ENCODE assay signal across 12 cellular contexts in the genomic region with DNA sequence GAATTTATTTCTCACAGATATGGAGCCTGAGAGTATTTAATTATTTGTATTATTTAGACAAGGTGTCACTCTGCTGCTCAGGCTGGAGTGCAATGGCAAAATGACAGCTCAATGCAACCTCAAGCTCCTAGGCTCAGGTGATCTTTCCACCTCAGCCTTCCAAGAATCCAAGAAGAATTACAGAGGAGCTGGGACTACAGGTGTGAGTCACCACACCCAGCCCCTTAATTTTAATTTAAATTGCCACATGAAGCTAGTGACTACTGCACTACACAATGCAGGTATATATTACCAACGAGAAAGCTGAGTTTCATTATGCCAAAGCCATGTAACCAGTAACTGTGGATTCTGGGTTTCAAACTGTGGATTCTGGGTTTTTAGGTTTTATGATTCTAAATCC. TPM values are rescaled to one million over a fixed set of nuclear protein-coding genes. Genes with fewer than 3 reads are reported as not detected.
DNase-seq lines count a peak whose midpoint lies in the region; TF ChIP-seq lines count a peak whose summit lies in the region.
"Had no signal": no experiment of that assay in that cellular context is flagged by ENCODE, and none has a peak within 500 bp of the region (broad histone marks: within the 10 kb centered on the region; RNA-seq: fewer than 3 reads in every experiment).

No MANE protein-coding gene starts in this region.

- H3K9ac ChIP-seq in OCI-LY3 (ENCODE audit: low read length) (no peak overlapping the region), endocrine pancreas (ENCODE audit: control insufficient read depth, insufficient read depth, low read length) (no peak overlapping the region), neural progenitor cell (peak overlapping the region; percentile 15)

- DNase-seq in GM12865 (ENCODE audit: low read depth) = no peak
- DNase-seq in neural progenitor cell (ENCODE audit: low spot score) = no peak
- DNase-seq in SW 1271 (lab: John Stamatoyannopoulos, UW) = no peak
- no peak for DNase-seq in putamen (ENCODE audit: low spot score)
- no peak for DNase-seq in GM20000 (ENCODE audit: low spot score)
- DNase-seq in occipital lobe (lab: John Stamatoyannopoulos, UW) = no peak
- DNase-seq: NCI-H524; retina; stimulated activated naive CD4-positive, alpha-beta T cell; WERI-Rb-1 had no signal

- TF ChIP-seq CTCF in GM12865 (IDR thresholded peaks at IDR 0.05; ENCODE audit: insufficient read depth, low read depth, low read length, missing control alignments) (no peak), OCI-LY3 (IDR thresholded peaks at IDR 0.05; ENCODE audit: low read depth, low read length) (no peak), neural progenitor cell (IDR thresholded peaks at IDR 0.05) (no peak), GM20000 (IDR thresholded peaks at IDR 0.05; ENCODE audit: extremely low read depth, missing control alignments) (no peak)

- peaks cover 23% of the 10 kb centered on the region for H3K4me1 ChIP-seq in OCI-LY3 (ENCODE audit: low read length)
- peaks cover 23% of the 10 kb centered on the region for H3K4me1 ChIP-seq in endocrine pancreas (ENCODE audit: control insufficient read depth, insufficient read depth, low read length)
- peaks cover 23% of the 10 kb centered on the region for H3K4me1 ChIP-seq in neural progenitor cell

- H3K4me3 ChIP-seq in GM12865 (ENCODE audit: low read depth, low read length) (peak overlapping the region; percentile 71), OCI-LY3 (ENCODE audit: low read length) (0 out of 2 replicates have a peak overlapping the region, but pooled peaks have one; percentile 87), endocrine pancreas (ENCODE audit: control insufficient read depth, insufficient read depth, low read length) (peak overlapping the region; percentile 93), neural progenitor cell (peak overlapping the region; percentile 93)

- H3K36me3 ChIP-seq in OCI-LY3 (replicated peaks; ENCODE audit: low read depth, low read length) = peaks cover 55% of the 10 kb centered on the region
- H3K36me3 ChIP-seq in endocrine pancreas (ENCODE audit: control insufficient read depth, insufficient read depth, low read length) = no peaks in the 10 kb centered on the region
- H3K36me3 ChIP-seq in neural progenitor cell = peaks cover 25% of the 10 kb centered on the region

- H3K27me3 Mint-ChIP-seq in neural progenitor cell (ENCODE audit: insufficient read depth, low read depth) = peaks cover 2% of the 10 kb centered on the region

- H3K36me3 Mint-ChIP-seq in neural progenitor cell = peaks cover 25% of the 10 kb centered on the region

- H4K20me1 ChIP-seq in OCI-LY3 (ENCODE audit: insufficient read depth, low read length) (peaks cover 39% of the 10 kb centered on the region), neural progenitor cell (ENCODE audit: low read depth) (peaks cover 48% of the 10 kb centered on the region)

- H3K79me2 ChIP-seq in OCI-LY3 (ENCODE audit: low read length) = peaks cover 74% of the 10 kb centered on the region
- H3K79me2 ChIP-seq in neural progenitor cell (ENCODE audit: low read depth) = peaks cover 63% of the 10 kb centered on the region

- H3K9me3 Mint-ChIP-seq in neural progenitor cell = no peaks in the 10 kb centered on the region

- H3K4me1 Mint-ChIP-seq in neural progenitor cell = peaks cover 12% of the 10 kb centered on the region

- no peaks in the 10 kb centered on the region for H3K27me3 ChIP-seq in OCI-LY3 (ENCODE audit: low read depth, low read length)
- H3K27me3 ChIP-seq in endocrine pancreas (ENCODE audit: control insufficient read depth, insufficient read depth, low read length) = no peaks in the 10 kb centered on the region
- no peaks in the 10 kb centered on the region for H3K27me3 ChIP-seq in neural progenitor cell

- H3K9me3 ChIP-seq in OCI-LY3 (ENCODE audit: insufficient read depth, low read length) = no peaks in the 10 kb centered on the region
- H3K9me3 ChIP-seq in endocrine pancreas (ENCODE audit: control insufficient read depth, low read length) = no peaks in the 10 kb centered on the region
- H3K9me3 ChIP-seq in neural progenitor cell (ENCODE audit: low read depth) = no peaks in the 10 kb centered on the region

- no peak overlapping the region for H3K27ac ChIP-seq in OCI-LY3 (ENCODE audit: low read length)
- no peak overlapping the region for H3K27ac ChIP-seq in neural progenitor cell
- H3K27ac ChIP-seq: WERI-Rb-1 had no signal

- H3K4me2 ChIP-seq in OCI-LY3 (ENCODE audit: low read length) = peak overlapping the region; percentile 94
- peak overlapping the region; percentile 92 for H3K4me2 ChIP-seq in neural progenitor cell

- H3F3A ChIP-seq in neural progenitor cell (ENCODE audit: low read depth) = peaks cover 26% of the 10 kb centered on the region

- no peak overlapping the region for H2AFZ ChIP-seq in OCI-LY3 (ENCODE audit: low read depth, low read length)
- H2AFZ ChIP-seq in neural progenitor cell (replicated peaks) = no peak overlapping the region

- peak overlapping the region; percentile 64 for H3K4me3 Mint-ChIP-seq in neural progenitor cell

- no peak overlapping the region for H3K27ac Mint-ChIP-seq in neural progenitor cell

RNA-seq across cellular contexts. Expression of a gene that starts 2.1 kb away (rescaled TPM):
- total RNA-seq in neural progenitor cell (ENCODE audit: low replicate concordance) (91.5 and 91.9 TPM in 2 replicates), occipital lobe (37.6 TPM)

RNA-seq across cellular contexts. Expression of a gene that starts 9.4 kb away (rescaled TPM):
- total RNA-seq in neural progenitor cell (ENCODE audit: low replicate concordance) = not detected in 2 replicates
- total RNA-seq in occipital lobe = not detected

RNA-seq across cellular contexts. Expression of a gene that starts 20.9 kb away (rescaled TPM):
- total RNA-seq in neural progenitor cell (ENCODE audit: low replicate concordance) = 41.5 and 51.3 TPM in 2 replicates
- 32.0 TPM for total RNA-seq in occipital lobe

RNA-seq across cellular contexts. Expression of a gene that starts 46.3 kb away (rescaled TPM):
- total RNA-seq in neural progenitor cell (ENCODE audit: low replicate concordance) (79.7 and 108 TPM in 2 replicates), occipital lobe (129 TPM)
